Comparison of ENCODE assay signal across 1 cellular context in the genomic region with DNA sequence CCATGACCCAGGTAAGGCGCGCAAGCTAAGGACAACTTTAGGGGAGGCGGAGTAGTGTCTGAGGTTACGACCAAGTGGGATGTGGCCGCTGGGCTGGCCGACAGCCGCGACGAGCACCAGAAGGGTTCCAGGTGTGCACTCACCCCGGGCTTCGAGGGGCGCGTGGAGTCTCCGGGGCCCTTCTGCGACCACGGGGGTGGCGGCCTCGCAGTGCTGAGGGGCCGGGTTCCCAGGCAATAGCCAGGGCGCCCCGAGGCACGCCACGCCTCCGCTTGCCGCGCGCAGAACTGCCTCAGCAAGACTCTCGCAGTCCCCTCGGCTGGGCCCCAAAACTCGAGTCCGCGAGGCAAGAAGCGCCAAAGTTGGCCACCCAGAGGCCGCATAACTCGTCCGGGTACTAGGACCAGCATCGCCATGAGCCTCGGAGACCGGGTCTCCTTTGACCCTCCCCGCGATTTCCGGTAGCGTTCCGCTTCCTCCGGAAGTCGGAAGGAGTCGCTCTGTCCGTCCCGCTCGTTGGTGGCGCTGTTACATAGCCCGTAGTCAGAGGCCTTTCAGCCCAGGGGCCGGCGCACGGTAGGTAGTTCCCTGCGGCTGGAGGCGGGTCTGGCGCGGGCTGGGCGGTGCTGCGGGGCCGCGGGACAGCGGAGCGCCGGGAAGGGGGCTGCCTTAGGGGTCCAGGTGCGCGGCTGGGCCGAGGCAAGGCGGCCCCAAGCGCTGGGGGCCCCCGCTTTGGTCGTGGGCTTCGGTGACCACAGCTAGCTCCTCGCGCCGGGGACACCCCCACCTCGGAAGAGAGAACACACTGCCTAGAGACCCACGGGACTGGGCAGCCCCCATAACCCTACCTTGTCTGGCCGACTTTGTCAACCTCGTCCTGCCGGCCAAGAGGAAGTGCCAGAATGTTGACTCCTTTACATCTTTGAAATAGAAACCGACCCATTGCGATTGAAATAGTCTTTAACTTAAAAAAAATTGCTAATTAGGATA.
TF ChIP-seq lines count a peak whose summit lies in the region.

A gene with protein sequence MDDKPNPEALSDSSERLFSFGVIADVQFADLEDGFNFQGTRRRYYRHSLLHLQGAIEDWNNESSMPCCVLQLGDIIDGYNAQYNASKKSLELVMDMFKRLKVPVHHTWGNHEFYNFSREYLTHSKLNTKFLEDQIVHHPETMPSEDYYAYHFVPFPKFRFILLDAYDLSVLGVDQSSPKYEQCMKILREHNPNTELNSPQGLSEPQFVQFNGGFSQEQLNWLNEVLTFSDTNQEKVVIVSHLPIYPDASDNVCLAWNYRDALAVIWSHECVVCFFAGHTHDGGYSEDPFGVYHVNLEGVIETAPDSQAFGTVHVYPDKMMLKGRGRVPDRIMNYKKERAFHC (plus strand): TSS at position 503 of the 990 bp plus-strand sequence. CDS start 7,333 bp downstream, outside the sequence.
A gene (minus strand): TSS at position 442 of the 990 bp plus-strand sequence. CDS start 26 bp downstream, at position 416.

TF ChIP-seq in HepG2, 621 proteins besides CTCF, POLR2A, EP300 and RAD21 (continued from another document and continues in another):
- TF ChIP-seq, protein P1, sequence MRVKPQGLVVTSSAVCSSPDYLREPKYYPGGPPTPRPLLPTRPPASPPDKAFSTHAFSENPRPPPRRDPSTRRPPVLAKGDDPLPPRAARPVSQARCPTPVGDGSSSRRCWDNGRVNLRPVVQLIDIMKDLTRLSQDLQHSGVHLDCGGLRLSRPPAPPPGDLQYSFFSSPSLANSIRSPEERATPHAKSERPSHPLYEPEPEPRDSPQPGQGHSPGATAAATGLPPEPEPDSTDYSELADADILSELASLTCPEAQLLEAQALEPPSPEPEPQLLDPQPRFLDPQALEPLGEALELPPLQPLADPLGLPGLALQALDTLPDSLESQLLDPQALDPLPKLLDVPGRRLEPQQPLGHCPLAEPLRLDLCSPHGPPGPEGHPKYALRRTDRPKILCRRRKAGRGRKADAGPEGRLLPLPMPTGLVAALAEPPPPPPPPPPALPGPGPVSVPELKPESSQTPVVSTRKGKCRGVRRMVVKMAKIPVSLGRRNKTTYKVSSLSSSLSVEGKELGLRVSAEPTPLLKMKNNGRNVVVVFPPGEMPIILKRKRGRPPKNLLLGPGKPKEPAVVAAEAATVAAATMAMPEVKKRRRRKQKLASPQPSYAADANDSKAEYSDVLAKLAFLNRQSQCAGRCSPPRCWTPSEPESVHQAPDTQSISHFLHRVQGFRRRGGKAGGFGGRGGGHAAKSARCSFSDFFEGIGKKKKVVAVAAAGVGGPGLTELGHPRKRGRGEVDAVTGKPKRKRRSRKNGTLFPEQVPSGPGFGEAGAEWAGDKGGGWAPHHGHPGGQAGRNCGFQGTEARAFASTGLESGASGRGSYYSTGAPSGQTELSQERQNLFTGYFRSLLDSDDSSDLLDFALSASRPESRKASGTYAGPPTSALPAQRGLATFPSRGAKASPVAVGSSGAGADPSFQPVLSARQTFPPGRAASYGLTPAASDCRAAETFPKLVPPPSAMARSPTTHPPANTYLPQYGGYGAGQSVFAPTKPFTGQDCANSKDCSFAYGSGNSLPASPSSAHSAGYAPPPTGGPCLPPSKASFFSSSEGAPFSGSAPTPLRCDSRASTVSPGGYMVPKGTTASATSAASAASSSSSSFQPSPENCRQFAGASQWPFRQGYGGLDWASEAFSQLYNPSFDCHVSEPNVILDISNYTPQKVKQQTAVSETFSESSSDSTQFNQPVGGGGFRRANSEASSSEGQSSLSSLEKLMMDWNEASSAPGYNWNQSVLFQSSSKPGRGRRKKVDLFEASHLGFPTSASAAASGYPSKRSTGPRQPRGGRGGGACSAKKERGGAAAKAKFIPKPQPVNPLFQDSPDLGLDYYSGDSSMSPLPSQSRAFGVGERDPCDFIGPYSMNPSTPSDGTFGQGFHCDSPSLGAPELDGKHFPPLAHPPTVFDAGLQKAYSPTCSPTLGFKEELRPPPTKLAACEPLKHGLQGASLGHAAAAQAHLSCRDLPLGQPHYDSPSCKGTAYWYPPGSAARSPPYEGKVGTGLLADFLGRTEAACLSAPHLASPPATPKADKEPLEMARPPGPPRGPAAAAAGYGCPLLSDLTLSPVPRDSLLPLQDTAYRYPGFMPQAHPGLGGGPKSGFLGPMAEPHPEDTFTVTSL (CRISPR knock-in tag; IDR thresholded peaks at IDR 0.05; ENCODE audit: borderline replicate concordance), result no peak
- TF ChIP-seq, protein P2, sequence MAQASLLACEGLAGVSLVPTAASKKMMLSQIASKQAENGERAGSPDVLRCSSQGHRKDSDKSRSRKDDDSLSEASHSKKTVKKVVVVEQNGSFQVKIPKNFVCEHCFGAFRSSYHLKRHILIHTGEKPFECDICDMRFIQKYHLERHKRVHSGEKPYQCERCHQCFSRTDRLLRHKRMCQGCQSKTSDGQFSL (CRISPR knock-in tag; IDR thresholded peaks at IDR 0.05), result no peak
- TF ChIP-seq ZNF788 (CRISPR knock-in tag; IDR thresholded peaks at IDR 0.05; ENCODE audit: borderline replicate concordance), result peak; percentile 80; the same call in 1 of the 2 replicates
- TF ChIP-seq CREM (IDR thresholded peaks at IDR 0.05), result peak; percentile 66; the same call in 1 of the 2 replicates
- TF ChIP-seq CREM (CRISPR knock-in tag; IDR thresholded peaks at IDR 0.05), result no peak
- no peak for TF ChIP-seq DPF2 (CRISPR knock-in tag; IDR thresholded peaks at IDR 0.05; ENCODE audit: borderline replicate concordance, low read depth)
- TF ChIP-seq, protein P3, sequence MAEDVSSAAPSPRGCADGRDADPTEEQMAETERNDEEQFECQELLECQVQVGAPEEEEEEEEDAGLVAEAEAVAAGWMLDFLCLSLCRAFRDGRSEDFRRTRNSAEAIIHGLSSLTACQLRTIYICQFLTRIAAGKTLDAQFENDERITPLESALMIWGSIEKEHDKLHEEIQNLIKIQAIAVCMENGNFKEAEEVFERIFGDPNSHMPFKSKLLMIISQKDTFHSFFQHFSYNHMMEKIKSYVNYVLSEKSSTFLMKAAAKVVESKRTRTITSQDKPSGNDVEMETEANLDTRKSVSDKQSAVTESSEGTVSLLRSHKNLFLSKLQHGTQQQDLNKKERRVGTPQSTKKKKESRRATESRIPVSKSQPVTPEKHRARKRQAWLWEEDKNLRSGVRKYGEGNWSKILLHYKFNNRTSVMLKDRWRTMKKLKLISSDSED (CRISPR knock-in tag; IDR thresholded peaks at IDR 0.05), result no peak
- TF ChIP-seq RBM39 (IDR thresholded peaks at IDR 0.05; ENCODE audit: low read depth, low read length, poor library complexity, severe bottlenecking), result peak; percentile 50
- TF ChIP-seq, protein P4, sequence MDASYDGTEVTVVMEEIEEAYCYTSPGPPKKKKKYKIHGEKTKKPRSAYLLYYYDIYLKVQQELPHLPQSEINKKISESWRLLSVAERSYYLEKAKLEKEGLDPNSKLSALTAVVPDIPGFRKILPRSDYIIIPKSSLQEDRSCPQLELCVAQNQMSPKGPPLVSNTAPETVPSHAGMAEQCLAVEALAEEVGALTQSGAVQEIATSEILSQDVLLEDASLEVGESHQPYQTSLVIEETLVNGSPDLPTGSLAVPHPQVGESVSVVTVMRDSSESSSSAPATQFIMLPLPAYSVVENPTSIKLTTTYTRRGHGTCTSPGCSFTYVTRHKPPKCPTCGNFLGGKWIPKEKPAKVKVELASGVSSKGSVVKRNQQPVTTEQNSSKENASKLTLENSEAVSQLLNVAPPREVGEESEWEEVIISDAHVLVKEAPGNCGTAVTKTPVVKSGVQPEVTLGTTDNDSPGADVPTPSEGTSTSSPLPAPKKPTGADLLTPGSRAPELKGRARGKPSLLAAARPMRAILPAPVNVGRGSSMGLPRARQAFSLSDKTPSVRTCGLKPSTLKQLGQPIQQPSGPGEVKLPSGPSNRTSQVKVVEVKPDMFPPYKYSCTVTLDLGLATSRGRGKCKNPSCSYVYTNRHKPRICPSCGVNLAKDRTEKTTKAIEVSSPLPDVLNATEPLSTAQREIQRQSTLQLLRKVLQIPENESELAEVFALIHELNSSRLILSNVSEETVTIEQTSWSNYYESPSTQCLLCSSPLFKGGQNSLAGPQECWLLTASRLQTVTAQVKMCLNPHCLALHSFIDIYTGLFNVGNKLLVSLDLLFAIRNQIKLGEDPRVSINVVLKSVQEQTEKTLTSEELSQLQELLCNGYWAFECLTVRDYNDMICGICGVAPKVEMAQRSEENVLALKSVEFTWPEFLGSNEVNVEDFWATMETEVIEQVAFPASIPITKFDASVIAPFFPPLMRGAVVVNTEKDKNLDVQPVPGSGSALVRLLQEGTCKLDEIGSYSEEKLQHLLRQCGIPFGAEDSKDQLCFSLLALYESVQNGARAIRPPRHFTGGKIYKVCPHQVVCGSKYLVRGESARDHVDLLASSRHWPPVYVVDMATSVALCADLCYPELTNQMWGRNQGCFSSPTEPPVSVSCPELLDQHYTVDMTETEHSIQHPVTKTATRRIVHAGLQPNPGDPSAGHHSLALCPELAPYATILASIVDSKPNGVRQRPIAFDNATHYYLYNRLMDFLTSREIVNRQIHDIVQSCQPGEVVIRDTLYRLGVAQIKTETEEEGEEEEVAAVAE (CRISPR knock-in tag; IDR thresholded peaks at IDR 0.05; ENCODE audit: borderline replicate concordance), result peak; percentile 46; the same call in 1 of the 2 replicates
- no peak for TF ChIP-seq KLF6 (CRISPR knock-in tag; IDR thresholded peaks at IDR 0.05)
- no peak for TF ChIP-seq ZNF577 (CRISPR knock-in tag; IDR thresholded peaks at IDR 0.05; ENCODE audit: borderline replicate concordance, low read depth)
- TF ChIP-seq, protein P5, sequence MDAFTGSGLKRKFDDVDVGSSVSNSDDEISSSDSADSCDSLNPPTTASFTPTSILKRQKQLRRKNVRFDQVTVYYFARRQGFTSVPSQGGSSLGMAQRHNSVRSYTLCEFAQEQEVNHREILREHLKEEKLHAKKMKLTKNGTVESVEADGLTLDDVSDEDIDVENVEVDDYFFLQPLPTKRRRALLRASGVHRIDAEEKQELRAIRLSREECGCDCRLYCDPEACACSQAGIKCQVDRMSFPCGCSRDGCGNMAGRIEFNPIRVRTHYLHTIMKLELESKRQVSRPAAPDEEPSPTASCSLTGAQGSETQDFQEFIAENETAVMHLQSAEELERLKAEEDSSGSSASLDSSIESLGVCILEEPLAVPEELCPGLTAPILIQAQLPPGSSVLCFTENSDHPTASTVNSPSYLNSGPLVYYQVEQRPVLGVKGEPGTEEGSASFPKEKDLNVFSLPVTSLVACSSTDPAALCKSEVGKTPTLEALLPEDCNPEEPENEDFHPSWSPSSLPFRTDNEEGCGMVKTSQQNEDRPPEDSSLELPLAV (CRISPR knock-in tag; conservative IDR thresholded peaks at IDR 0.05; ENCODE audit: low read depth), result no peak
- TF ChIP-seq ZNF329 (CRISPR knock-in tag; IDR thresholded peaks at IDR 0.05; ENCODE audit: low read depth), result no peak
- TF ChIP-seq SMYD3 (CRISPR knock-in tag; IDR thresholded peaks at IDR 0.05), result no peak
- peak; percentile 72 for TF ChIP-seq FOXA3 (CRISPR knock-in tag; IDR thresholded peaks at IDR 0.05)
- TF ChIP-seq ZNF224 (CRISPR knock-in tag; IDR thresholded peaks at IDR 0.05), result no peak
- peak; percentile 55; the same call in 1 of the 3 replicates for TF ChIP-seq MXI1 (IDR thresholded peaks at IDR 0.05; ENCODE audit: borderline replicate concordance, low read depth, low read length)
- TF ChIP-seq, protein P6, sequence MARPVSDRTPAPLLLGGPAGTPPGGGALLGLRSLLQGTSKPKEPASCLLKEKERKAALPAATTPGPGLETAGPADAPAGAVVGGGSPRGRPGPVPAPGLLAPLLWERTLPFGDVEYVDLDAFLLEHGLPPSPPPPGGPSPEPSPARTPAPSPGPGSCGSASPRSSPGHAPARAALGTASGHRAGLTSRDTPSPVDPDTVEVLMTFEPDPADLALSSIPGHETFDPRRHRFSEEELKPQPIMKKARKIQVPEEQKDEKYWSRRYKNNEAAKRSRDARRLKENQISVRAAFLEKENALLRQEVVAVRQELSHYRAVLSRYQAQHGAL (CRISPR knock-in tag; IDR thresholded peaks at IDR 0.05; ENCODE audit: not compliant biosample characterization), result peak; percentile 44
- no peak for TF ChIP-seq SNRNP70 (IDR thresholded peaks at IDR 0.05; ENCODE audit: low read depth, low read length)
- peak; percentile 86 for TF ChIP-seq KDM2A (CRISPR knock-in tag; IDR thresholded peaks at IDR 0.05; ENCODE audit: borderline replicate concordance, low read depth)
- TF ChIP-seq, protein P7, sequence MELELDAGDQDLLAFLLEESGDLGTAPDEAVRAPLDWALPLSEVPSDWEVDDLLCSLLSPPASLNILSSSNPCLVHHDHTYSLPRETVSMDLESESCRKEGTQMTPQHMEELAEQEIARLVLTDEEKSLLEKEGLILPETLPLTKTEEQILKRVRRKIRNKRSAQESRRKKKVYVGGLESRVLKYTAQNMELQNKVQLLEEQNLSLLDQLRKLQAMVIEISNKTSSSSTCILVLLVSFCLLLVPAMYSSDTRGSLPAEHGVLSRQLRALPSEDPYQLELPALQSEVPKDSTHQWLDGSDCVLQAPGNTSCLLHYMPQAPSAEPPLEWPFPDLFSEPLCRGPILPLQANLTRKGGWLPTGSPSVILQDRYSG (CRISPR knock-in tag; IDR thresholded peaks at IDR 0.05), result peak; percentile 76
- TF ChIP-seq, protein P8, sequence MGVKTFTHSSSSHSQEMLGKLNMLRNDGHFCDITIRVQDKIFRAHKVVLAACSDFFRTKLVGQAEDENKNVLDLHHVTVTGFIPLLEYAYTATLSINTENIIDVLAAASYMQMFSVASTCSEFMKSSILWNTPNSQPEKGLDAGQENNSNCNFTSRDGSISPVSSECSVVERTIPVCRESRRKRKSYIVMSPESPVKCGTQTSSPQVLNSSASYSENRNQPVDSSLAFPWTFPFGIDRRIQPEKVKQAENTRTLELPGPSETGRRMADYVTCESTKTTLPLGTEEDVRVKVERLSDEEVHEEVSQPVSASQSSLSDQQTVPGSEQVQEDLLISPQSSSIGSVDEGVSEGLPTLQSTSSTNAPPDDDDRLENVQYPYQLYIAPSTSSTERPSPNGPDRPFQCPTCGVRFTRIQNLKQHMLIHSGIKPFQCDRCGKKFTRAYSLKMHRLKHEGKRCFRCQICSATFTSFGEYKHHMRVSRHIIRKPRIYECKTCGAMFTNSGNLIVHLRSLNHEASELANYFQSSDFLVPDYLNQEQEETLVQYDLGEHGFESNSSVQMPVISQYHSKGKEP (CRISPR knock-in tag; IDR thresholded peaks at IDR 0.05), result no peak
- TF ChIP-seq SIN3B (IDR thresholded peaks at IDR 0.05; ENCODE audit: low read length), result peak; percentile 35; the same call in 1 of the 2 replicates
- TF ChIP-seq TGIF2 (CRISPR knock-in tag; IDR thresholded peaks at IDR 0.05), result no peak
- TF ChIP-seq, protein P9, sequence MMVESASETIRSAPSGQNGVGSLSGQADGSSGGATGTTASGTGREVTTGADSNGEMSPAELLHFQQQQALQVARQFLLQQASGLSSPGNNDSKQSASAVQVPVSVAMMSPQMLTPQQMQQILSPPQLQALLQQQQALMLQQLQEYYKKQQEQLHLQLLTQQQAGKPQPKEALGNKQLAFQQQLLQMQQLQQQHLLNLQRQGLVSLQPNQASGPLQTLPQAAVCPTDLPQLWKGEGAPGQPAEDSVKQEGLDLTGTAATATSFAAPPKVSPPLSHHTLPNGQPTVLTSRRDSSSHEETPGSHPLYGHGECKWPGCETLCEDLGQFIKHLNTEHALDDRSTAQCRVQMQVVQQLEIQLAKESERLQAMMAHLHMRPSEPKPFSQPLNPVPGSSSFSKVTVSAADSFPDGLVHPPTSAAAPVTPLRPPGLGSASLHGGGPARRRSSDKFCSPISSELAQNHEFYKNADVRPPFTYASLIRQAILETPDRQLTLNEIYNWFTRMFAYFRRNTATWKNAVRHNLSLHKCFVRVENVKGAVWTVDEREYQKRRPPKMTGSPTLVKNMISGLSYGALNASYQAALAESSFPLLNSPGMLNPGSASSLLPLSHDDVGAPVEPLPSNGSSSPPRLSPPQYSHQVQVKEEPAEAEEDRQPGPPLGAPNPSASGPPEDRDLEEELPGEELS (CRISPR knock-in tag; IDR thresholded peaks at IDR 0.05), result no peak; the same call in 1 of the 2 replicates
- 0 out of 2 replicates have a peak, but pooled peaks have one; percentile 46 for TF ChIP-seq CC2D1A (CRISPR knock-in tag; IDR thresholded peaks at IDR 0.05)
